ENCODE assay signal across 8 cellular contexts in the genomic region with DNA sequence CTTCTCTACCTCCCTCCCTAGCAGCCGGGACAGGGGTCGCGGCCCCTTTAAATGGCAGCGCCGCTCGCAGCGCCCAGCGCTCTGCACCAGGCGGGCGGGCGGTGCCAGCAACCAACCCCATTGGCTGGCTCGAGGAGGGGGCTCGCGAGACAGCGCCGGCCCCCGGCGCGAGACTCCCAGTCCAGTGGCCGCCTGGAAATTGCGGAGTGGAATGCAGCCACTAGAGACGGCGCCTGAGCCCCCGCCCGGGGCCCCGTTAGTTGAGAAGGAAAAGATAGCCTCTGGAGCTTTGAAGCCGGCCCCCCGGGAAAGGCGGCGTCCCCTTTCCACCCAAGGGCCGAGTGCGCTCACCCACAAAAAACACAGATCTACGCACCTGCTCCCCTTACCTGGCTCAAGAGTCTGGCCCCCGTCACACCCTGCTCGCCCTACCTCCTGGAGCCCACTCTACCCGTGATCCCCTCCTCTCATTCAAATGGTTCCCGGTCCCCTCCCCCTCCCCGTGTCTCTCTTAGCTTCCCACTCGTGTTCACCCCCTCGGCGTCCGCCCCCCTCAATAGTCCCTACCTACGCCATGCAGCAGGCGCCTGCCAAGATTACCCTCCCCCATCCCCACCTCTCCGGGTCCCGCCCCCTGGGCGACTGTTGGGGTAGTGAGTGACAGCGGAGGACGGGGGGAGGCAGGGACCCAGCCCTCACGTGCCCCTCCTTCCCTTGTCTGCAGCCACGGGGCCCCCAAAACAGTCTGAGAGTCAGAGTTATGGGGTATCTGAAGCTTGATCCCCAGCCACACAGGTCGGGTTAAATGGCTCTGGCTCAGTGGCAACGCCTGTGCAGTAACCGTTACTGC. TPM values are rescaled to one million over a fixed set of nuclear protein-coding genes. Genes with fewer than 3 reads are reported as not detected.
A peak's percentile ranks its signal among the peaks of the same experiment; 100 is the strongest.
DNase-seq lines count a peak whose midpoint lies in the region; ATAC-seq and TF ChIP-seq lines count a peak whose summit lies in the region.

TSS of gene ZMYM3 (minus strand) at position 49 of the 850 bp plus-strand sequence. CDS start 885 bp downstream, outside the sequence.

- peaks cover 0 to 12% (median 0%) of the 10 kb centered on the region in 3 experiments for H3K36me3 ChIP-seq in naive thymus-derived CD4-positive, alpha-beta T cell (ENCODE audit: control insufficient read depth in 2 of 3, insufficient read depth in 3 of 3, low read length in 3 of 3)

- CTCF ChIA-PET in RWPE1 (lab: Yijun Ruan, JAX), result interaction anchor here (0.6 to 0.7 kb wide), 3 partner anchors 49 to 633 kb away, joined by 3 read pairs; no protein-coding TSS in a partner anchor
- CTCF ChIA-PET in naive thymus-derived CD4-positive, alpha-beta T cell (lab: Charles Lee), result interaction anchor here (0.5 to 1.2 kb wide), 5 partner anchors 21 to 125 kb away, joined by 3 to 4 read pairs (median 3); partner anchors contain the start of gene NONO

- no peaks in the 10 kb centered on the region for H3K27me3 Mint-ChIP-seq in naive thymus-derived CD4-positive, alpha-beta T cell

- peaks cover 0 to 30% (median 18%) of the 10 kb centered on the region in 7 donors for H3K4me1 Mint-ChIP-seq in naive thymus-derived CD4-positive, alpha-beta T cell
- H3K4me1 Mint-ChIP-seq in stimulated activated effector memory CD8-positive, alpha-beta T cell treated with anti-CD3 and anti-CD28 coated beads, Interleukin-12 subunit alpha, Interleukin-12 subunit beta, amount 100 ng/mL, for 72 hours, result peaks cover 29% of the 10 kb centered on the region

- peaks cover 0 to 4% (median 0%) of the 10 kb centered on the region in 5 donors for H3K36me3 Mint-ChIP-seq in naive thymus-derived CD4-positive, alpha-beta T cell
- H3K36me3 Mint-ChIP-seq in stimulated activated effector memory CD8-positive, alpha-beta T cell treated with anti-CD3 and anti-CD28 coated beads, Interleukin-12 subunit alpha, Interleukin-12 subunit beta, amount 100 ng/mL, for 72 hours, result peaks cover 8% of the 10 kb centered on the region

- TF ChIP-seq CTCF in RWPE1 (conservative IDR thresholded peaks at IDR 0.05; ENCODE audit: low read depth), result no peak

- H3K4me1 ChIP-seq in naive thymus-derived CD4-positive, alpha-beta T cell (ENCODE audit: control insufficient read depth in 2 of 2, insufficient read depth in 2 of 2, low read length in 2 of 2), result peaks cover 0 to 20% of the 10 kb centered on the region in 2 donors

- intact Hi-C loops in naive thymus-derived CD4-positive, alpha-beta T cell (cut with micrococcal nuclease), result loop anchor here (1.0 to 2.0 kb wide), 7 partner anchors 29 to 278 kb away; partner anchors contain the start of genes NONO (in 2 of the 2), TAF1 (in 2 of the 2), OGT (in 1 of the 2) and SNX12 (in 1 of the 2)

- H3K9me3 ChIP-seq in naive thymus-derived CD4-positive, alpha-beta T cell (ENCODE audit: control insufficient read depth in 2 of 3, low read length in 3 of 3), result no peaks in the 10 kb centered on the region

- H3K4me3 Mint-ChIP-seq in naive thymus-derived CD4-positive, alpha-beta T cell, result peak within 1 kb of the TSS; percentile 76 to 97 (median 90)
- peak within 1 kb of the TSS; percentile 86 for H3K4me3 Mint-ChIP-seq in stimulated activated effector memory CD8-positive, alpha-beta T cell treated with anti-CD3 and anti-CD28 coated beads, Interleukin-12 subunit alpha, Interleukin-12 subunit beta, amount 100 ng/mL, for 72 hours

- H3K27me3 ChIP-seq in naive thymus-derived CD4-positive, alpha-beta T cell (ENCODE audit: control insufficient read depth in 2 of 2, insufficient read depth in 2 of 2, low read length in 2 of 2), result no peaks in the 10 kb centered on the region

- ATAC-seq in naive thymus-derived CD4-positive, alpha-beta T cell, result peak; percentile 89
- ATAC-seq in stimulated activated effector memory CD8-positive, alpha-beta T cell treated with anti-CD3 and anti-CD28 coated beads, Interleukin-12 subunit alpha, Interleukin-12 subunit beta, amount 100 ng/mL, for 72 hours, result peak; percentile 93

- peak within 1 kb of the TSS; percentile 79 for H3K4me3 ChIP-seq in naive thymus-derived CD4-positive, alpha-beta T cell (ENCODE audit: low read length)

- peaks cover 0 to 3% (median 0%) of the 10 kb centered on the region in 11 donors for H3K9me3 Mint-ChIP-seq in naive thymus-derived CD4-positive, alpha-beta T cell
- no peaks in the 10 kb centered on the region for H3K9me3 Mint-ChIP-seq in stimulated activated effector memory CD8-positive, alpha-beta T cell treated with anti-CD3 and anti-CD28 coated beads, Interleukin-12 subunit alpha, Interleukin-12 subunit beta, amount 100 ng/mL, for 72 hours

- peak; percentile 85 for DNase-seq in EH (ENCODE audit: low read depth)
- peak; percentile 72 for DNase-seq in H4 (ENCODE audit: low spot score)
- DNase-seq in LoVo (ENCODE audit: low spot score), result peak; percentile 76
- DNase-seq in RWPE1 (ENCODE audit: low spot score), result peak; percentile 76
- peak; percentile 50 to 58 for DNase-seq in activated T-helper 1 cell treated with anti-CD3 and anti-CD28 coated beads, Interleukin-2, amount 50 U/mL, for 16 hours (ENCODE audit: low read depth in 1 of 2, low spot score in 1 of 2)
- DNase-seq in fibroblast of gingiva (ENCODE audit: low read depth), result peak; percentile 80
- peak; percentile 46 to 87 (median 78) for DNase-seq in naive thymus-derived CD4-positive, alpha-beta T cell
- DNase-seq in stimulated activated effector memory CD8-positive, alpha-beta T cell treated with anti-CD3 and anti-CD28 coated beads, Interleukin-12 subunit alpha, Interleukin-12 subunit beta, amount 100 ng/mL, for 72 hours (ENCODE audit: low spot score in 2 of 2), result peak; percentile 50 to 79

- H3K27ac ChIP-seq in RWPE1, result peak within 1 kb of the TSS; percentile 74
- H3K27ac ChIP-seq in naive thymus-derived CD4-positive, alpha-beta T cell (ENCODE audit: low read depth, low read length), result peak within 1 kb of the TSS; percentile 91

- POLR2A ChIA-PET in RWPE1 (lab: Yijun Ruan, JAX; ENCODE audit: low non-redundant PET), result interaction anchor here (0.7 to 0.8 kb wide), 2 partner anchors 8 to 29 kb away, joined by 3 to 6 read pairs; partner anchors contain the start of gene NONO
- POLR2A ChIA-PET in naive thymus-derived CD4-positive, alpha-beta T cell (lab: Charles Lee), result interaction anchor here (0.6 to 3.9 kb wide), 15 partner anchors 9 to 279 kb away, joined by 3 to 52 read pairs (median 4); partner anchors contain the start of genes CXorf65, MED12, NONO and OGT

- H3K27ac Mint-ChIP-seq in naive thymus-derived CD4-positive, alpha-beta T cell, result peak within 1 kb of the TSS; percentile 87 to 96 (median 91)
- H3K27ac Mint-ChIP-seq in stimulated activated effector memory CD8-positive, alpha-beta T cell treated with anti-CD3 and anti-CD28 coated beads, Interleukin-12 subunit alpha, Interleukin-12 subunit beta, amount 100 ng/mL, for 72 hours, result peak within 1 kb of the TSS; percentile 94

RNA-seq across cellular contexts. Expression of gene ZMYM3, which starts in this region (rescaled TPM):
- total RNA-seq in H4 (2014; rRNA removed; shearing (Covaris generic)), result 14.9 and 16.9 TPM in 2 replicates
- total RNA-seq in naive thymus-derived CD4-positive, alpha-beta T cell, result 10 to 100 TPM; 21.2 to 34.1 (median 21.6) TPM
- 1 to 10 TPM; 6.7 to 7.8 TPM for polyA plus RNA-seq in naive thymus-derived CD4-positive, alpha-beta T cell

Comparison
In these comparisons a context has a peak if more than half of its experiments do, and no peak if none do; other contexts are left out.
1. Peak in every context shown above with its lines: DNase-seq, ATAC-seq, H3K4me3 ChIP-seq and H3K27ac ChIP-seq.